In genomic region chr9:91840469-91840868, GRCh38 we compare ENCODE assay signal across 14 cellular contexts.
"Had no signal": no experiment of that assay in that cellular context is flagged by ENCODE, and none has a peak within 500 bp of the region (broad histone marks: within the 10 kb centered on the region; RNA-seq: fewer than 3 reads in every experiment).

No MANE protein-coding gene starts in this region.

- DNase-seq: activated CD4-positive, alpha-beta T cell treated with anti-CD3 and anti-CD28 coated beads, Interleukin-2, amount 50 U/mL, for 48 hours; activated CD4-positive, CD25-positive, alpha-beta regulatory T cell treated with anti-CD3 and anti-CD28 coated beads, Interleukin-2, amount 50 U/mL, for 72 hours; activated naive CD4-positive, alpha-beta T cell treated with anti-CD3 and anti-CD28 coated beads, Interleukin-2, amount 10 ng/mL, durations not matched to agents 7 days and 5 days; activated T-cell treated with anti-CD3 and anti-CD28 coated beads, Interleukin-2, amount 50 U/mL, for 24 hours; adrenal gland; glutamatergic neuron; kidney glomerular epithelial cell; left ventricle myocardium superior; mesendoderm; pancreas; stimulated activated CD4-positive, alpha-beta T cell treated with anti-CD3 and anti-CD28 coated beads, Interleukin-2, amount 100 ng/mL, for 48 hours; stimulated activated naive B cell treated with anti-CD40 and anti-IgM and Interleukin-4, amounts not matched to agents 10 μg/mL and 1 μg/mL and 100 μg/mL, for 72 hours; trophoblast cell had no signal

- ATAC-seq: esophagus mucosa, left ventricle myocardium superior, pancreas had no signal

- H3K27me3 ChIP-seq: adrenal gland, pancreas had no signal

- H3K4me1 ChIP-seq: pancreas had no signal

- H3K4me3 Mint-ChIP-seq: activated naive CD4-positive, alpha-beta T cell treated with anti-CD3 and anti-CD28 coated beads, Interleukin-2, amount 10 ng/mL, durations not matched to agents 7 days and 5 days; activated T-cell treated with anti-CD3 and anti-CD28 coated beads, Interleukin-2, amount 50 U/mL, for 24 hours had no signal

- FAIRE-seq: pancreas had no signal

- H3K9me3 Mint-ChIP-seq: activated naive CD4-positive, alpha-beta T cell treated with anti-CD3 and anti-CD28 coated beads, Interleukin-2, amount 10 ng/mL, durations not matched to agents 7 days and 5 days; activated T-cell treated with anti-CD3 and anti-CD28 coated beads, Interleukin-2, amount 50 U/mL, for 24 hours; stimulated activated naive B cell treated with anti-CD40 and anti-IgM and Interleukin-4, amounts not matched to agents 10 μg/mL and 1 μg/mL and 100 μg/mL, for 72 hours had no signal

- H3K27ac Mint-ChIP-seq: activated naive CD4-positive, alpha-beta T cell treated with anti-CD3 and anti-CD28 coated beads, Interleukin-2, amount 10 ng/mL, durations not matched to agents 7 days and 5 days; activated T-cell treated with anti-CD3 and anti-CD28 coated beads, Interleukin-2, amount 50 U/mL, for 24 hours had no signal

- H3K36me3 Mint-ChIP-seq: activated naive CD4-positive, alpha-beta T cell treated with anti-CD3 and anti-CD28 coated beads, Interleukin-2, amount 10 ng/mL, durations not matched to agents 7 days and 5 days; stimulated activated naive B cell treated with anti-CD40 and anti-IgM and Interleukin-4, amounts not matched to agents 10 μg/mL and 1 μg/mL and 100 μg/mL, for 72 hours had no signal

- H3K27ac ChIP-seq: adrenal gland, pancreas had no signal

- H3K9me3 ChIP-seq: adrenal gland, pancreas had no signal

- H3K36me3 ChIP-seq: adrenal gland, pancreas had no signal

- H3K4me3 ChIP-seq: adrenal gland, pancreas had no signal
